11 cellular contexts compared by ENCODE assay signal in genomic region chr2:28252308-28252707, GRCh38.
A peak's percentile ranks its signal among the peaks of the same experiment; 100 is the strongest.
DNase-seq lines count a peak whose midpoint lies in the region; ATAC-seq and TF ChIP-seq lines count a peak whose summit lies in the region.
"Had no signal": no experiment of that assay in that cellular context is flagged by ENCODE, and none has a peak within 500 bp of the region (broad histone marks: within the 10 kb centered on the region; RNA-seq: fewer than 3 reads in every experiment).

No MANE protein-coding gene starts in this region.

- H3K27ac ChIP-seq in ascending aorta (no peak overlapping the region), psoas muscle (no peak overlapping the region)

- no peaks in the 10 kb centered on the region for H3K9me3 ChIP-seq in ascending aorta
- no peaks in the 10 kb centered on the region for H3K9me3 ChIP-seq in psoas muscle

- peaks cover 0 to 4% of the 10 kb centered on the region in 2 donors for H3K36me3 ChIP-seq in ascending aorta
- peaks cover 0 to 6% of the 10 kb centered on the region in 2 donors for H3K36me3 ChIP-seq in psoas muscle (ENCODE audit: insufficient read depth in 1 of 2, low read depth in 1 of 2)

- H3K4me1 Mint-ChIP-seq in activated naive CD4-positive, alpha-beta T cell treated with anti-CD3 and anti-CD28 coated beads for 36 hours (ENCODE audit: low read depth): peaks cover 28% of the 10 kb centered on the region
- H3K4me1 Mint-ChIP-seq in T-helper 1 cell treated with Interleukin-12 subunit alpha and Interleukin-12 subunit beta and Interleukin-4 antibody, amounts not matched to agents 30 μg/mL and 1 μg/mL, for 36 hours (ENCODE audit: low read depth): peaks cover 47% of the 10 kb centered on the region
- peaks cover 34% of the 10 kb centered on the region for H3K4me1 Mint-ChIP-seq in stimulated activated effector memory CD8-positive, alpha-beta T cell treated with anti-CD3 and anti-CD28 coated beads, Interleukin-12 subunit alpha, Interleukin-12 subunit beta, amount 100 ng/mL, for 72 hours
- H3K4me1 Mint-ChIP-seq: neural crest cell had no signal

- intact Hi-C loops in activated naive CD4-positive, alpha-beta T cell treated with anti-CD3 and anti-CD28 coated beads for 36 hours (cut with micrococcal nuclease): loop anchor here (1.0 to 5.0 kb wide), 7 partner anchors 19 to 360 kb away; partner anchors contain the start of genes BABAM2, FOSL2 and RBKS
- intact Hi-C loops in ascending aorta (cut with DNase I) (no loop called here), psoas muscle (cut with DNase I) (no loop called here)

- CTCF ChIA-PET in activated naive CD4-positive, alpha-beta T cell treated with anti-CD3 and anti-CD28 coated beads for 36 hours (lab: Charles Lee): no interaction called here

- peaks cover 0 to 6% of the 10 kb centered on the region in 2 donors for H3K4me1 ChIP-seq in ascending aorta
- peaks cover 7% of the 10 kb centered on the region for H3K4me1 ChIP-seq in psoas muscle

- no peaks in the 10 kb centered on the region for H3K27me3 ChIP-seq in ascending aorta
- no peaks in the 10 kb centered on the region for H3K27me3 ChIP-seq in psoas muscle (ENCODE audit: insufficient read depth in 3 of 3, low read length in 2 of 3)

- TF ChIP-seq CTCF in ascending aorta (IDR thresholded peaks at IDR 0.05) (no peak), psoas muscle (IDR thresholded peaks at IDR 0.05) (no peak)

- WGBS in psoas muscle, 3 donors: 91 to 98% (median 97%) methylated on average over 2 of the region's 2 CpGs

- peaks cover 4% of the 10 kb centered on the region for H3K36me3 Mint-ChIP-seq in activated naive CD4-positive, alpha-beta T cell treated with anti-CD3 and anti-CD28 coated beads for 36 hours (ENCODE audit: low read depth)
- H3K36me3 Mint-ChIP-seq in T-helper 1 cell treated with Interleukin-12 subunit alpha and Interleukin-12 subunit beta and Interleukin-4 antibody, amounts not matched to agents 30 μg/mL and 1 μg/mL, for 36 hours (ENCODE audit: low read depth): peaks cover 16% of the 10 kb centered on the region
- H3K36me3 Mint-ChIP-seq in stimulated activated effector memory CD8-positive, alpha-beta T cell treated with anti-CD3 and anti-CD28 coated beads, Interleukin-12 subunit alpha, Interleukin-12 subunit beta, amount 100 ng/mL, for 72 hours: peaks cover 23% of the 10 kb centered on the region

- peak overlapping the region; percentile 73 for H3K27ac Mint-ChIP-seq in activated naive CD4-positive, alpha-beta T cell treated with anti-CD3 and anti-CD28 coated beads for 36 hours
- H3K27ac Mint-ChIP-seq in T-helper 1 cell treated with Interleukin-12 subunit alpha and Interleukin-12 subunit beta and Interleukin-4 antibody, amounts not matched to agents 30 μg/mL and 1 μg/mL, for 36 hours: peak overlapping the region; percentile 81
- H3K27ac Mint-ChIP-seq in stimulated activated effector memory CD8-positive, alpha-beta T cell treated with anti-CD3 and anti-CD28 coated beads, Interleukin-12 subunit alpha, Interleukin-12 subunit beta, amount 100 ng/mL, for 72 hours: no peak overlapping the region

- DNase-seq in activated naive CD4-positive, alpha-beta T cell treated with anti-CD3 and anti-CD28 coated beads for 36 hours: peak; percentile 59
- no peak for DNase-seq in activated naive CD4-positive, alpha-beta T cell (lab: John Stamatoyannopoulos, UW)
- no peak for DNase-seq in stimulated activated effector memory CD8-positive, alpha-beta T cell treated with anti-CD3 and anti-CD28 coated beads, Interleukin-12 subunit alpha, Interleukin-12 subunit beta, amount 100 ng/mL, for 72 hours (ENCODE audit: low spot score in 2 of 2)
- DNase-seq in ascending aorta (ENCODE audit: low spot score in 2 of 2): no peak
- no peak for DNase-seq in psoas muscle
- DNase-seq in GF-D8 (lab: John Stamatoyannopoulos, UW): no peak
- DNase-seq: ACHN, IMR-90 had no signal

- ATAC-seq in HG02759 (IDR thresholded peaks at IDR 0.05; ENCODE audit: unreplicated experiment) (peak; percentile 83), psoas muscle (no peak)
- peak; percentile 90 for ATAC-seq in stimulated activated effector memory CD8-positive, alpha-beta T cell treated with anti-CD3 and anti-CD28 coated beads, Interleukin-12 subunit alpha, Interleukin-12 subunit beta, amount 100 ng/mL, for 72 hours

- H3K9me3 Mint-ChIP-seq in activated naive CD4-positive, alpha-beta T cell treated with anti-CD3 and anti-CD28 coated beads for 36 hours: no peaks in the 10 kb centered on the region
- H3K9me3 Mint-ChIP-seq in T-helper 1 cell treated with Interleukin-12 subunit alpha and Interleukin-12 subunit beta and Interleukin-4 antibody, amounts not matched to agents 30 μg/mL and 1 μg/mL, for 36 hours: no peaks in the 10 kb centered on the region
- H3K9me3 Mint-ChIP-seq in stimulated activated effector memory CD8-positive, alpha-beta T cell treated with anti-CD3 and anti-CD28 coated beads, Interleukin-12 subunit alpha, Interleukin-12 subunit beta, amount 100 ng/mL, for 72 hours: no peaks in the 10 kb centered on the region
- H3K9me3 Mint-ChIP-seq: neural crest cell had no signal

- no peaks in the 10 kb centered on the region for H3K27me3 Mint-ChIP-seq in activated naive CD4-positive, alpha-beta T cell treated with anti-CD3 and anti-CD28 coated beads for 36 hours (ENCODE audit: low read depth)
- no peaks in the 10 kb centered on the region for H3K27me3 Mint-ChIP-seq in T-helper 1 cell treated with Interleukin-12 subunit alpha and Interleukin-12 subunit beta and Interleukin-4 antibody, amounts not matched to agents 30 μg/mL and 1 μg/mL, for 36 hours (ENCODE audit: low read depth)

- H3K4me3 Mint-ChIP-seq in activated naive CD4-positive, alpha-beta T cell treated with anti-CD3 and anti-CD28 coated beads for 36 hours: no peak overlapping the region
- H3K4me3 Mint-ChIP-seq in T-helper 1 cell treated with Interleukin-12 subunit alpha and Interleukin-12 subunit beta and Interleukin-4 antibody, amounts not matched to agents 30 μg/mL and 1 μg/mL, for 36 hours: peak overlapping the region; percentile 62
- peak overlapping the region; percentile 59 for H3K4me3 Mint-ChIP-seq in stimulated activated effector memory CD8-positive, alpha-beta T cell treated with anti-CD3 and anti-CD28 coated beads, Interleukin-12 subunit alpha, Interleukin-12 subunit beta, amount 100 ng/mL, for 72 hours
- H3K4me3 Mint-ChIP-seq: neural crest cell had no signal

- no peak overlapping the region for H3K4me3 ChIP-seq in ascending aorta
- no peak overlapping the region for H3K4me3 ChIP-seq in psoas muscle

Comparison
In these comparisons a context has a peak if more than half of its experiments do, and no peak if none do; other contexts are left out.
1. ATAC-seq: peak in HG02759 (single experiment) and stimulated activated effector memory CD8-positive, alpha-beta T cell treated with anti-CD3 and anti-CD28 coated beads, Interleukin-12 subunit alpha, Interleukin-12 subunit beta, amount 100 ng/mL, for 72 hours (single experiment); none in psoas muscle (0 of 4).